ENCODE assay signal across 8 cellular contexts in the genomic region with DNA sequence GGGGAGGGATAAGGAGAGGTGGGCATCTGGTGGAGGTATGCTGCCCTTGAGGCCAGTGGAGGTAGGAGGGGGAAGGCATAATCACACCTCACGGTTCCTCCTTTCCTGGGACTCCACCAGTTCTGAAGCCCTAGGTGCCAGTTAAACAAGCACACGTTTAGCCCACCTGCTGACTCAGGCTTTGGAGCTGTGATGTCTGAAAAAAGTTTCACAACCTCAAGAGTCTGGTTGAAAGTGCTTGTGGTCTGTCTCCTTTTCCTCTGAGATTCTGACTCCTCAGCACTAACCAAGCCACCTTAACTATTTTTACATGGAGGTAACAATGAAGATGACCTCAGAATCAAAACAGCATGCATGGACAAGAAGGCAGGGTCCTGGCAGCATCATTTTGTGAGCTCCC.
A peak's percentile ranks its signal among the peaks of the same experiment; 100 is the strongest.
DNase-seq lines count a peak whose midpoint lies in the region; ATAC-seq, FAIRE-seq and TF ChIP-seq lines count a peak whose summit lies in the region.

No MANE protein-coding gene starts in this region.

- H3K36me3 Mint-ChIP-seq in stimulated activated naive B cell treated with anti-CD40 and anti-IgM and Interleukin-4, amounts not matched to agents 10 μg/mL and 1 μg/mL and 100 μg/mL, for 72 hours = peaks cover 33 to 48% of the 10 kb centered on the region in 2 donors

- H3K4me3 Mint-ChIP-seq in stimulated activated naive B cell treated with anti-CD40 and anti-IgM and Interleukin-4, amounts not matched to agents 10 μg/mL and 1 μg/mL and 100 μg/mL, for 72 hours = no peak overlapping the region

- no peaks in the 10 kb centered on the region for H3K27me3 Mint-ChIP-seq in stimulated activated naive B cell treated with anti-CD40 and anti-IgM and Interleukin-4, amounts not matched to agents 10 μg/mL and 1 μg/mL and 100 μg/mL, for 72 hours

- no peaks in the 10 kb centered on the region for H3K9me3 Mint-ChIP-seq in stimulated activated naive B cell treated with anti-CD40 and anti-IgM and Interleukin-4, amounts not matched to agents 10 μg/mL and 1 μg/mL and 100 μg/mL, for 72 hours

- no peak overlapping the region for H3K4me3 ChIP-seq in astrocyte of the cerebellum (ENCODE audit: low read depth, low read length)

- no peak overlapping the region for H3K27ac Mint-ChIP-seq in stimulated activated naive B cell treated with anti-CD40 and anti-IgM and Interleukin-4, amounts not matched to agents 10 μg/mL and 1 μg/mL and 100 μg/mL, for 72 hours

- in situ Hi-C loops in astrocyte of the cerebellum (cut with HindIII; ENCODE audit: low sequenced_read_pairs) = no loop called here

- no peak for FAIRE-seq in HTR-8/SVneo (lab: Jason Lieb, UNC)

- TF ChIP-seq CTCF in astrocyte of the cerebellum (IDR thresholded peaks at IDR 0.05; ENCODE audit: low read depth, low read length, missing control alignments) = no peak

- peak; percentile 25 for DNase-seq in DMS79 (lab: John Stamatoyannopoulos, UW)
- DNase-seq in astrocyte of the cerebellum (ENCODE audit: low read depth) = peak; percentile 73
- no peak for DNase-seq in stimulated activated naive B cell treated with anti-CD40 and anti-IgM and Interleukin-4, amounts not matched to agents 10 μg/mL and 1 μg/mL and 100 μg/mL, for 72 hours
- DNase-seq in HTR-8/SVneo (ENCODE audit: insufficient read length, low spot score) = no peak
- DNase-seq in substantia nigra (lab: John Stamatoyannopoulos, UW) = no peak
- no peak for DNase-seq in activated effector memory CD4-positive, alpha-beta T cell treated with Interleukin-2 at 50 U/mL for 16 hours

- no peak overlapping the region for H3K27ac ChIP-seq in substantia nigra (ENCODE audit: low read depth, low read length, poor library complexity, severe bottlenecking)

- peaks cover 21 to 40% of the 10 kb centered on the region in 2 donors for H3K4me1 Mint-ChIP-seq in stimulated activated naive B cell treated with anti-CD40 and anti-IgM and Interleukin-4, amounts not matched to agents 10 μg/mL and 1 μg/mL and 100 μg/mL, for 72 hours

- ATAC-seq in GM19395 (IDR thresholded peaks at IDR 0.05; ENCODE audit: unreplicated experiment) = peak; percentile 95
- ATAC-seq in HG03196 (IDR thresholded peaks at IDR 0.05; ENCODE audit: unreplicated experiment) = peak; percentile 95
- peak; percentile 95 to 97 for ATAC-seq in stimulated activated naive B cell treated with anti-CD40 and anti-IgM and Interleukin-4, amounts not matched to agents 10 μg/mL and 1 μg/mL and 100 μg/mL, for 72 hours (replicated peaks)

Comparison
In these comparisons a context has a peak if more than half of its experiments do, and no peak if none do; other contexts are left out.
1. DNase-seq: peak in DMS79 (single experiment) and astrocyte of the cerebellum (single experiment); none in stimulated activated naive B cell treated with anti-CD40 and anti-IgM and Interleukin-4, amounts not matched to agents 10 μg/mL and 1 μg/mL and 100 μg/mL, for 72 hours (single experiment), HTR-8/SVneo (single experiment), substantia nigra (0 of 49) and activated effector memory CD4-positive, alpha-beta T cell treated with Interleukin-2 at 50 U/mL for 16 hours (single experiment).
2. Peak in every context shown above with its lines, with median percentiles within 50 percentile points of each other: ATAC-seq.